23 cellular contexts compared by ENCODE assay signal in the genomic region with DNA sequence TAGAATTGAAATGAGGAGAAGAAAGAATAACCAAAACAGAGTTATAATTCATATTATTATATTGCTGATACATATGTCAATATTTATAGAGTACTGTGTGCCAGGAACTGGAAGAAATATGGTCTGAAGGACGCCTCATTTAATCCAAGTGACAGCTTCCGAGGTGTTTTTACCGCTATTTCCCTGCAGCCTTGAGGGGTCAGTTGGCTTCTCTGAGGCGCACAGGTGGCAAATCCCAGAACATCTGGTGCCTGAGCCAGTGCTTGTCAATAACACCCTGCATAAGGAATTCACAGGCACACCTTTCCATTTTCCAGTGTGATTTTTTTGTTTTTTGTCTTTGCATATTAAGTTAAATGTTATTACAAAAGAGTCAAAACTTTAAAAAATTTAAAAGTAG. TPM values are rescaled to one million over a fixed set of nuclear protein-coding genes. Genes with fewer than 3 reads are reported as not detected.
"Had no signal": no experiment of that assay in that cellular context is flagged by ENCODE, and none has a peak within 500 bp of the region (broad histone marks: within the 10 kb centered on the region; RNA-seq: fewer than 3 reads in every experiment).

No MANE protein-coding gene starts in this region.

- H3K4me3 Mint-ChIP-seq: activated CD8-positive, alpha-beta T cell treated with anti-CD3 and anti-CD28 coated beads, Interleukin-2, amount 10 ng/mL, durations not matched to agents 7 days and 5 days; activated naive CD4-positive, alpha-beta T cell treated with anti-CD3 and anti-CD28 coated beads for 36 hours; activated naive CD8-positive, alpha-beta T cell treated with anti-CD3 and anti-CD28 coated beads for 36 hours; activated T-cell treated with anti-CD3 and anti-CD28 coated beads, Interleukin-2, amount 50 U/mL, for 4 hours; activated T-helper 17 cell treated with anti-CD3 and anti-CD28 coated beads, Interleukin-2, amount 50 U/mL, for 72 hours; T-helper 17 cell; WTC11 had no signal

- DNase-seq: activated CD4-positive, alpha-beta T cell treated with anti-CD3 and anti-CD28 coated beads for 48 hours; activated CD4-positive, alpha-beta T cell treated with anti-CD3 and anti-CD28 coated beads, Interleukin-2, amount 50 U/mL, for 4 hours; activated CD4-positive, CD25-positive, alpha-beta regulatory T cell treated with anti-CD3 and anti-CD28 coated beads, Interleukin-2, amount 50 U/mL, for 72 hours; activated CD8-positive, alpha-beta T cell treated with anti-CD3 and anti-CD28 coated beads, Interleukin-2, amount 10 ng/mL, durations not matched to agents 7 days and 5 days; activated gamma-delta T cell; activated naive CD4-positive, alpha-beta T cell treated with anti-CD3 and anti-CD28 coated beads for 36 hours; activated naive CD8-positive, alpha-beta T cell treated with anti-CD3 and anti-CD28 coated beads for 36 hours; activated T-cell treated with anti-CD3 and anti-CD28 coated beads, Interleukin-2, amount 50 U/mL, for 4 hours; caudate nucleus; Kasumi-1; KBM-7; NCI-H1048; NCI-H146; NCI-H187 treated with DMSO at 0.1 percent for 48 hours; NCI-H2081 treated with DMSO at 0.1 percent for 48 hours; NCI-H226; NCI-H526 treated with DMSO at 0.1 percent for 48 hours; SIG-M5; T-helper 17 cell; T-helper 9 cell had no signal

- H3K27me3 Mint-ChIP-seq: activated naive CD8-positive, alpha-beta T cell treated with anti-CD3 and anti-CD28 coated beads for 36 hours; activated T-helper 17 cell treated with anti-CD3 and anti-CD28 coated beads, Interleukin-2, amount 50 U/mL, for 72 hours had no signal

- H3K27ac Mint-ChIP-seq: activated CD8-positive, alpha-beta T cell treated with anti-CD3 and anti-CD28 coated beads, Interleukin-2, amount 10 ng/mL, durations not matched to agents 7 days and 5 days; activated naive CD4-positive, alpha-beta T cell treated with anti-CD3 and anti-CD28 coated beads for 36 hours; activated naive CD8-positive, alpha-beta T cell treated with anti-CD3 and anti-CD28 coated beads for 36 hours; activated T-helper 17 cell treated with anti-CD3 and anti-CD28 coated beads, Interleukin-2, amount 50 U/mL, for 72 hours; T-helper 17 cell had no signal

- ATAC-seq: activated CD8-positive, alpha-beta T cell treated with anti-CD3 and anti-CD28 coated beads, Interleukin-2, amount 10 ng/mL, durations not matched to agents 7 days and 5 days; activated T-helper 17 cell treated with anti-CD3 and anti-CD28 coated beads, Interleukin-2, amount 50 U/mL, for 72 hours; T-helper 17 cell; WTC11 had no signal

- H3K9me3 Mint-ChIP-seq: activated naive CD4-positive, alpha-beta T cell treated with anti-CD3 and anti-CD28 coated beads for 36 hours; activated naive CD8-positive, alpha-beta T cell treated with anti-CD3 and anti-CD28 coated beads for 36 hours; activated T-cell treated with anti-CD3 and anti-CD28 coated beads, Interleukin-2, amount 50 U/mL, for 4 hours; WTC11 had no signal

- H3K36me3 Mint-ChIP-seq: activated naive CD8-positive, alpha-beta T cell treated with anti-CD3 and anti-CD28 coated beads for 36 hours had no signal

RNA-seq across cellular contexts. Expression of a gene that starts 43.3 kb away (rescaled TPM):
- total RNA-seq: activated CD8-positive, alpha-beta T cell treated with anti-CD3 and anti-CD28 coated beads, Interleukin-2, amount 10 ng/mL, durations not matched to agents 7 days and 5 days; OCI-LY7 had no signal
